ENCODE assay signal across 21 cellular contexts in the genomic region with DNA sequence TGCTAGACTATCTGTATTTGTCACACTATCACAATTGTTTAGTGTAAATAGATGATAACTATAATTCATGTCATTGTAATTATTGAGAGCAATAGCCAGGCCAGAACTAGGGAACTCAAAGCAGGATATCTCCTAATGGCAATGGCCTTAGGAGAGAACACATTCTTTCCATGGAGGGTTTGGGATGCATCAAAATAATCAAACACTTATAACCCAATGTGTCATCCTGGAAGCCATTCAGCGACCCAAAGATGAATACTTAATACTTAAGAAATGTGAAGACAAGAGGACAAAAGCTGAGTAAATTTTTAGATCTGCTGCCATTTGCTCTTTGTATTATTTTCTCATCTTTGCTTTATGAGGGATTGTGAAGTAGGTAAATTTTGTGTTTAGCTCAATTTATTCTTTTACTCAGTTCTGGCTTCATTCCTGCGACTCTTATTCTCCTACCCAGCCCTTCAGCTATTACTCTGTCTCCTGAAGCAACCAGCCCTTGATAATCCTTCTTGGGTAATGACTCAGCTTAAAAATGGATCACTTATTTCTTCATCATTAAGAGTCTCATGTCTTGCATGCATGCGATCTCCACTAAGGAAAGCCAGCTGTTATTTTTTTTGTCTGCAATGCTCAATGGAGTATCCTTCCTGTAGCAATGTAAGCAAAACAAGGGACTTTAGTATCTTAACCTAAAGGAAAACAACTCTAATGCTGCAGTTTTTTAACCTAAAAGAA. TPM values are rescaled to one million over a fixed set of nuclear protein-coding genes. Genes with fewer than 3 reads are reported as not detected.
DNase-seq lines count a peak whose midpoint lies in the region; ATAC-seq, FAIRE-seq and TF ChIP-seq lines count a peak whose summit lies in the region.
"Had no signal": no experiment of that assay in that cellular context is flagged by ENCODE, and none has a peak within 500 bp of the region (broad histone marks: within the 10 kb centered on the region; RNA-seq: fewer than 3 reads in every experiment).

No MANE protein-coding gene starts in this region.

- DNase-seq in NCI-H82 (lab: John Stamatoyannopoulos, UW), result peak; percentile 50
- no peak for DNase-seq in NCI-H82 treated with DMSO at 0.1 percent for 48 hours (lab: John Stamatoyannopoulos, UW; ENCODE audit: unreplicated experiment)
- peak; percentile 77 for DNase-seq in RCC 7860 (ENCODE audit: low spot score)
- peak; percentile 40 for DNase-seq in fibroblast of mammary gland (ENCODE audit: low read depth)
- DNase-seq in stromal cell of bone marrow (ENCODE audit: low read depth), result peak; percentile 12
- DNase-seq: activated CD4-positive, alpha-beta T cell treated with anti-CD3 and anti-CD28 coated beads for 36 hours; adrenal gland; CD8-positive, alpha-beta T cell; central memory CD4-positive, alpha-beta T cell; DMS79; effector CD8-positive, alpha-beta T cell; KBM-7; left colon; midbrain; NCI-H1105 treated with DMSO at 0.1 percent for 48 hours; NCI-H69 had no signal

- no peak for TF ChIP-seq CTCF in fibroblast of mammary gland (conservative IDR thresholded peaks at IDR 0.05; ENCODE audit: control insufficient read depth, insufficient read depth, low read depth, low read length)

- FAIRE-seq in RCC 7860 (lab: Jason Lieb, UNC), result peak; percentile 97

- no peak overlapping the region for H3K4me3 ChIP-seq in fibroblast of mammary gland (ENCODE audit: control insufficient read depth, low read depth, low read length)
- H3K4me3 ChIP-seq: adrenal gland, GM23338, thoracic aorta had no signal

- ATAC-seq in HG03432 (IDR thresholded peaks at IDR 0.05; ENCODE audit: unreplicated experiment) (no peak), GM21717 (IDR thresholded peaks at IDR 0.05; ENCODE audit: unreplicated experiment) (no peak), esophagus mucosa (no peak)
- ATAC-seq: activated CD4-positive, alpha-beta T cell treated with anti-CD3 and anti-CD28 coated beads for 36 hours; CD8-positive, alpha-beta T cell; GM23338; left colon had no signal

RNA-seq across cellular contexts. Expression of a gene that starts 2.0 kb away (rescaled TPM):
- not detected for total RNA-seq in esophagus mucosa
- total RNA-seq: activated CD4-positive, alpha-beta T cell treated with anti-CD3 and anti-CD28 coated beads for 36 hours; adrenal gland; CD8-positive, alpha-beta T cell; GM23338; left colon; thoracic aorta had no signal

RNA-seq across cellular contexts. Expression of a gene that starts 10.7 kb away (rescaled TPM):
- total RNA-seq in esophagus mucosa, result not detected
- total RNA-seq: activated CD4-positive, alpha-beta T cell treated with anti-CD3 and anti-CD28 coated beads for 36 hours; adrenal gland; CD8-positive, alpha-beta T cell; GM23338; left colon; thoracic aorta had no signal
